In genomic region chr7:5143935-5144903, GRCh38 we compare ENCODE assay signal across 8 cellular contexts.
A peak's percentile ranks its signal among the peaks of the same experiment; 100 is the strongest.
DNase-seq lines count a peak whose midpoint lies in the region; ATAC-seq lines count a peak whose summit lies in the region.

No MANE protein-coding gene starts in this region.

- DNase-seq in activated T-cell treated with anti-CD3 and anti-CD28 coated beads for 1 hour (ENCODE audit: low read depth) (peak; percentile 39), globus pallidus (ENCODE audit: low spot score) (peak; percentile 1), HuH-7.5 (ENCODE audit: low spot score) (no peak)
- peak; percentile 18 to 77 for DNase-seq in stimulated activated CD8-positive, alpha-beta memory T cell treated with anti-CD3 and anti-CD28 coated beads, Interleukin-4, amount 100 ng/mL, for 4 hours (ENCODE audit: low read depth in 2 of 2, low spot score in 1 of 2)

- H3K27me3 ChIP-seq in BLaER1, result no peaks in the 10 kb centered on the region

- H4K20me1 ChIP-seq in BLaER1, result no peaks in the 10 kb centered on the region

- H3K4me2 ChIP-seq in BLaER1, result peak overlapping the region; percentile 71

- H3K9ac ChIP-seq in BLaER1, result no peak overlapping the region

- peaks cover 24% of the 10 kb centered on the region for H3K4me1 ChIP-seq in BLaER1

- H3K9me3 ChIP-seq in BLaER1, result no peaks in the 10 kb centered on the region

- H3K27ac ChIP-seq in BLaER1, result no peak overlapping the region

- no peak overlapping the region for H3K4me3 ChIP-seq in BLaER1

- no peaks in the 10 kb centered on the region for H3K36me3 ChIP-seq in BLaER1

- ATAC-seq in HG03095 (IDR thresholded peaks at IDR 0.05; ENCODE audit: unreplicated experiment) (peak; percentile 58), GM18517 (IDR thresholded peaks at IDR 0.05; ENCODE audit: unreplicated experiment) (no peak), HG03280 (IDR thresholded peaks at IDR 0.05; ENCODE audit: unreplicated experiment) (no peak)
